Comparison of ENCODE assay signal across 27 cellular contexts in the genomic region with DNA sequence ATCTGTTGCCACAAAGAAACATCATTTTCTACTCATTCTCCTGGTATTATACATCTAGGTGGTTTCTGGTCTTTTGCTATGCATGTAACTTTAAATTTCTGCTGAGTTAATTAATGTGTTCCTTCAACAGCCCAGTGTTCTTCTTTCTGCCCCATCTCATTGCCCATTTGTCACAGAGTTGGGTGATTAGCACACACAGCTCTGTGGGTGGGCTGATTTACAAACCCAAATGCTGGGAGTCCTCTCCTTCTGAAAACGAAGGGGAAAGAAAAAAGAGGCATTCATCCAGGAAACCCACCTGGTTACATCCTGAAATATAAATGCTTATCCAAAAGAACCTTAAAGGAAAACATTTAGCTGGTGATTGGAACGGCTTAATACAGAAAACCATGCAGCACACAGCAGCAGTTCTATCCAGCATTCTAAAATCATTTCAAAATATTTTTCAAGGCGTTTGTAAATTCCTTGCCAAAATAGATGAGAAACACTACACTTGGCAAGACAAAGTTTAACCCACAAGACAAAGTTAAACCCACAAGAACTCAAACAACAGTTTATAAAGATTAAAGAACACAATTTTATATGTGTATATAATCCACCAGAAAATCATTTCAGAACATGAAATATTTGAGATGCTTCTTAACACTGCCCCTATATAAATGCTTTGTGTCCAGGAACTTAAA.
DNase-seq lines count a peak whose midpoint lies in the region; ATAC-seq, FAIRE-seq and TF ChIP-seq lines count a peak whose summit lies in the region.
"Had no signal": no experiment of that assay in that cellular context is flagged by ENCODE, and none has a peak within 500 bp of the region (broad histone marks: within the 10 kb centered on the region; RNA-seq: fewer than 3 reads in every experiment).

No MANE protein-coding gene starts in this region.

- no peak overlapping the region for H3K4me3 ChIP-seq in Panc1 (ENCODE audit: low read depth in 2 of 2, low read length in 2 of 2)
- H3K4me3 ChIP-seq in esophagus muscularis mucosa, result no peak overlapping the region
- H3K4me3 ChIP-seq in uterus, result no peak overlapping the region
- H3K4me3 ChIP-seq in small intestine (ENCODE audit: low read depth in 1 of 2, low read length in 2 of 2), result no peak overlapping the region
- H3K4me3 ChIP-seq: HAP-1, right lobe of liver, testis had no signal

- POLR2A ChIA-PET in Panc1 (lab: Charles Lee), result no interaction called here

- ATAC-seq in Panc1, result no peak
- ATAC-seq: effector memory CD8-positive, alpha-beta T cell; right lobe of liver had no signal

- no peaks in the 10 kb centered on the region for H3K9me3 Mint-ChIP-seq in mesothelial cell of epicardium
- H3K9me3 Mint-ChIP-seq: activated CD4-positive, alpha-beta memory T cell treated with anti-CD3 and anti-CD28 coated beads, Interleukin-2, amount 10 ng/mL, durations not matched to agents 7 days and 5 days; CD8-positive, alpha-beta memory T cell; effector memory CD8-positive, alpha-beta T cell; naive B cell had no signal

- intact Hi-C loops in Panc1 (cut with micrococcal nuclease; ENCODE audit: unreplicated experiment) (no loop called here), esophagus muscularis mucosa (cut with DNase I) (no loop called here), uterus (cut with DNase I; ENCODE audit: low total_unique reads) (no loop called here)

- DNase-seq in Panc1 (ENCODE audit: low read depth, low spot score) (no peak), esophagus muscularis mucosa (ENCODE audit: extremely low spot score) (no peak), mesothelial cell of epicardium (ENCODE audit: low spot score in 2 of 2, unreplicated experiment in 2 of 2) (no peak), uterus (no peak), germinal center (ENCODE audit: low spot score) (no peak), NOMO-1 treated with DMSO at 0.1 percent for 48 hours (lab: John Stamatoyannopoulos, UW; ENCODE audit: unreplicated experiment) (no peak), small intestine (no peak)
- DNase-seq: activated CD4-positive, alpha-beta memory T cell treated with anti-CD3 and anti-CD28 coated beads, Interleukin-2, amount 10 ng/mL, durations not matched to agents 7 days and 5 days; activated naive CD4-positive, alpha-beta T cell; activated T-cell treated with anti-CD3 and anti-CD28 coated beads for 4 hours; AML-193; anterior cingulate cortex; CD8-positive, alpha-beta memory T cell; DMS79; effector memory CD8-positive, alpha-beta T cell; hippocampal formation; kidney; naive B cell; NCI-H1092 treated with DMSO at 0.1 percent for 48 hours; NCI-H2029 treated with DMSO at 0.1 percent for 48 hours; right lobe of liver; T-helper 9 cell; testis had no signal

- no peak for TF ChIP-seq EP300 in esophagus muscularis mucosa (IDR thresholded peaks at IDR 0.05)

- peaks cover 3% of the 10 kb centered on the region; the same call in 1 of the 2 replicates for H3K36me3 ChIP-seq in Panc1 (ENCODE audit: control insufficient read depth, insufficient read depth, low read length)
- H3K36me3 ChIP-seq in esophagus muscularis mucosa, result peaks cover 0 to 27% (median 6%) of the 10 kb centered on the region in 4 donors
- no peaks in the 10 kb centered on the region for H3K36me3 ChIP-seq in uterus
- H3K36me3 ChIP-seq in small intestine (ENCODE audit: control insufficient read depth in 2 of 2, insufficient read depth in 2 of 2, low read length in 2 of 2), result no peaks in the 10 kb centered on the region
- H3K36me3 ChIP-seq: HAP-1, right lobe of liver had no signal

- no peak overlapping the region for H3K4me3 Mint-ChIP-seq in mesothelial cell of epicardium
- H3K4me3 Mint-ChIP-seq: activated CD4-positive, alpha-beta memory T cell treated with anti-CD3 and anti-CD28 coated beads, Interleukin-2, amount 10 ng/mL, durations not matched to agents 7 days and 5 days; CD8-positive, alpha-beta memory T cell; effector memory CD8-positive, alpha-beta T cell; naive B cell had no signal

- H3K27ac Mint-ChIP-seq in mesothelial cell of epicardium, result peak overlapping the region; percentile 16
- H3K27ac Mint-ChIP-seq: activated CD4-positive, alpha-beta memory T cell treated with anti-CD3 and anti-CD28 coated beads, Interleukin-2, amount 10 ng/mL, durations not matched to agents 7 days and 5 days; CD8-positive, alpha-beta memory T cell; effector memory CD8-positive, alpha-beta T cell had no signal

- peaks cover 57% of the 10 kb centered on the region for H3K36me3 Mint-ChIP-seq in mesothelial cell of epicardium
- H3K36me3 Mint-ChIP-seq: CD8-positive, alpha-beta memory T cell; naive B cell had no signal

- H3K9me3 ChIP-seq in Panc1 (ENCODE audit: control insufficient read depth, insufficient read depth, low read depth, low read length), result no peaks in the 10 kb centered on the region
- no peaks in the 10 kb centered on the region for H3K9me3 ChIP-seq in esophagus muscularis mucosa
- no peaks in the 10 kb centered on the region for H3K9me3 ChIP-seq in uterus
- no peaks in the 10 kb centered on the region for H3K9me3 ChIP-seq in small intestine (ENCODE audit: control insufficient read depth, low read depth)
- H3K9me3 ChIP-seq: HAP-1, right lobe of liver, testis had no signal

- WGBS in esophagus muscularis mucosa, result 33% methylated on average over 3 of the region's 3 CpGs
- WGBS in small intestine, 3 donors, result 39 to 50% (median 41%) methylated on average over 3 of the region's 3 CpGs

- no TSS peak for BruUV-seq in Panc1 (replicated peaks; lab: Mats Ljungman, UMichigan)

- H3K4me1 ChIP-seq in Panc1 (ENCODE audit: control insufficient read depth, insufficient read depth, low read length) (peaks cover 6% of the 10 kb centered on the region), esophagus muscularis mucosa (peaks cover 0 to 57% (median 49%) of the 10 kb centered on the region in 4 donors), uterus (peaks cover 0 to 2% of the 10 kb centered on the region in 2 donors), small intestine (ENCODE audit: control insufficient read depth in 2 of 2, insufficient read depth in 1 of 2, low read depth in 1 of 2, low read length in 1 of 2) (no peaks in the 10 kb centered on the region)
- H3K4me1 ChIP-seq: HAP-1, parathyroid adenoma, right lobe of liver had no signal

- FAIRE-seq in small intestine (lab: Jason Lieb, UNC), result no peak
- FAIRE-seq: GM12891, kidney, RCC 7860 had no signal

- CTCF ChIA-PET in Panc1 (lab: Charles Lee), result no interaction called here

- in situ Hi-C loops in Panc1 (cut with HindIII; ENCODE audit: low pct_unique_long_range_greater_than_20kb, low sequenced_read_pairs), result no loop called here

- peaks cover 17% of the 10 kb centered on the region for H3K4me1 Mint-ChIP-seq in mesothelial cell of epicardium
- H3K4me1 Mint-ChIP-seq: activated CD4-positive, alpha-beta memory T cell treated with anti-CD3 and anti-CD28 coated beads, Interleukin-2, amount 10 ng/mL, durations not matched to agents 7 days and 5 days; CD8-positive, alpha-beta memory T cell; naive B cell had no signal

- H3K27ac ChIP-seq in Panc1 (ENCODE audit: low read length), result peak overlapping the region; percentile 14; the same call in 1 of the 2 replicates
- peak overlapping the region; percentile 18 to 69 (median 38) for H3K27ac ChIP-seq in esophagus muscularis mucosa (replicated peaks in 1 of 4)
- peak overlapping the region; percentile 56 to 74 for H3K27ac ChIP-seq in uterus
- no peak overlapping the region for H3K27ac ChIP-seq in small intestine (ENCODE audit: low read depth in 1 of 2, low read length in 1 of 2)
- H3K27ac ChIP-seq: parathyroid adenoma, right lobe of liver, testis had no signal

- H3K27me3 ChIP-seq in Panc1 (ENCODE audit: control insufficient read depth, insufficient read depth, low read length) (no peaks in the 10 kb centered on the region), esophagus muscularis mucosa (no peaks in the 10 kb centered on the region), uterus (no peaks in the 10 kb centered on the region), small intestine (ENCODE audit: control insufficient read depth in 2 of 2, insufficient read depth in 2 of 2, low read length in 2 of 2) (no peaks in the 10 kb centered on the region)
- H3K27me3 ChIP-seq: right lobe of liver, testis had no signal

- TF ChIP-seq POLR2A in esophagus muscularis mucosa (IDR thresholded peaks at IDR 0.05; ENCODE audit: low read depth), result no peak
- TF ChIP-seq POLR2A in uterus (IDR thresholded peaks at IDR 0.05), result no peak

- TF ChIP-seq CTCF in Panc1 (IDR thresholded peaks at IDR 0.05) (no peak), esophagus muscularis mucosa (IDR thresholded peaks at IDR 0.05) (no peak), mesothelial cell of epicardium (IDR thresholded peaks at IDR 0.05; ENCODE audit: unreplicated experiment) (no peak), uterus (IDR thresholded peaks at IDR 0.05) (no peak)

- H3K27me3 Mint-ChIP-seq in mesothelial cell of epicardium (ENCODE audit: low read depth), result no peaks in the 10 kb centered on the region

Comparison
In these comparisons a context has a peak if more than half of its experiments do, and no peak if none do; other contexts are left out.
1. H3K27ac ChIP-seq: peak in Panc1 (single experiment), esophagus muscularis mucosa (4 of 4) and uterus (2 of 2); none in small intestine (0 of 2).